Comparison of ENCODE assay signal across 8 cellular contexts in genomic region chr17:79800325-79801155, GRCh38. TPM values are rescaled to one million over a fixed set of nuclear protein-coding genes. Genes with fewer than 3 reads are reported as not detected.
DNase-seq lines count a peak whose midpoint lies in the region; ATAC-seq, FAIRE-seq and TF ChIP-seq lines count a peak whose summit lies in the region.

No MANE protein-coding gene starts in this region.

- peak overlapping the region; percentile 59 for H3K4me3 Mint-ChIP-seq in nephron progenitor cell

- H3K36me3 Mint-ChIP-seq in nephron progenitor cell (ENCODE audit: low read depth): no peaks in the 10 kb centered on the region

- H3K79me2 ChIP-seq in ACC112 (ENCODE audit: control insufficient read depth, insufficient read depth, low read length, unreplicated experiment): no peaks in the 10 kb centered on the region

- DNase-seq in GM12892 (ENCODE audit: insufficient read length): no peak
- DNase-seq in NCI-H748 treated with DMSO at 0.1 percent for 48 hours (lab: John Stamatoyannopoulos, UW): peak; percentile 6
- peak; percentile 69 for DNase-seq in astrocyte of the spinal cord (ENCODE audit: low read depth, low spot score)
- peak; percentile 58 for DNase-seq in nephron progenitor cell
- no peak for DNase-seq in GDM1 (lab: John Stamatoyannopoulos, UW)
- DNase-seq in GOT3 (lab: John Stamatoyannopoulos, UW): no peak

- H3K27ac ChIP-seq in ACC112 (ENCODE audit: low read depth, low read length): no peak overlapping the region

- H3K27me3 Mint-ChIP-seq in nephron progenitor cell (ENCODE audit: low read depth, poor library complexity): peaks cover 89% of the 10 kb centered on the region

- TF ChIP-seq CTCF in astrocyte of the spinal cord (IDR thresholded peaks at IDR 0.05; ENCODE audit: low read depth, low read length) (no peak), nephron progenitor cell (IDR thresholded peaks at IDR 0.05) (no peak)

- H3K4me1 Mint-ChIP-seq in nephron progenitor cell: peaks cover 39% of the 10 kb centered on the region

- H3K4me3 ChIP-seq in ACC112 (ENCODE audit: low read depth, low read length) (peak overlapping the region; percentile 43; the same call in 1 of the 2 replicates), astrocyte of the spinal cord (ENCODE audit: low read depth, low read length) (no peak overlapping the region)

- FAIRE-seq in GM12892 (lab: Jason Lieb, UNC): peak; percentile 67

- H3K36me3 ChIP-seq in ACC112 (ENCODE audit: insufficient read depth, low read length): no peaks in the 10 kb centered on the region

- ATAC-seq in HG02759 (IDR thresholded peaks at IDR 0.05; ENCODE audit: unreplicated experiment): no peak

- H3K27me3 ChIP-seq in ACC112 (ENCODE audit: insufficient read depth, low read length): peaks cover 79% of the 10 kb centered on the region

- TF ChIP-seq POLR2A in GM12892 (IDR thresholded peaks at IDR 0.05; ENCODE audit: low read depth, low read length): no peak

- in situ Hi-C loops in astrocyte of the spinal cord (cut with HindIII; ENCODE audit: low sequenced_read_pairs): no loop called here

- H3K4me1 ChIP-seq in ACC112 (ENCODE audit: control insufficient read depth, insufficient read depth, low read length, unreplicated experiment): peaks cover 26% of the 10 kb centered on the region

- H2AFZ ChIP-seq in ACC112 (ENCODE audit: low read length, unreplicated experiment): peak overlapping the region; percentile 22

- no peak overlapping the region for H3K27ac Mint-ChIP-seq in nephron progenitor cell

- H3K9me3 Mint-ChIP-seq in nephron progenitor cell: peaks cover 8% of the 10 kb centered on the region

RNA-seq across cellular contexts. Expression of gene CBX8, which starts 3.7 kb away (rescaled TPM):
- 1.6 TPM for polyA plus RNA-seq in GM12892 (2012; ENCODE audit: missing spikeins)

RNA-seq across cellular contexts. Expression of gene CBX2, which starts 22.6 kb away (rescaled TPM):
- 1.4 TPM for polyA plus RNA-seq in GM12892 (2012; ENCODE audit: missing spikeins)

RNA-seq across cellular contexts. Expression of gene CBX4, which starts 38.7 kb away (rescaled TPM):
- 4.1 TPM for polyA plus RNA-seq in GM12892 (2012; ENCODE audit: missing spikeins)

Comparison
In these comparisons a context has a peak if more than half of its experiments do, and no peak if none do; other contexts are left out.
1. DNase-seq: peak in NCI-H748 treated with DMSO at 0.1 percent for 48 hours (single experiment), astrocyte of the spinal cord (single experiment) and nephron progenitor cell (single experiment); none in GM12892 (single experiment), GDM1 (single experiment) and GOT3 (single experiment).